ENCODE assay signal across 8 cellular contexts in the genomic region with DNA sequence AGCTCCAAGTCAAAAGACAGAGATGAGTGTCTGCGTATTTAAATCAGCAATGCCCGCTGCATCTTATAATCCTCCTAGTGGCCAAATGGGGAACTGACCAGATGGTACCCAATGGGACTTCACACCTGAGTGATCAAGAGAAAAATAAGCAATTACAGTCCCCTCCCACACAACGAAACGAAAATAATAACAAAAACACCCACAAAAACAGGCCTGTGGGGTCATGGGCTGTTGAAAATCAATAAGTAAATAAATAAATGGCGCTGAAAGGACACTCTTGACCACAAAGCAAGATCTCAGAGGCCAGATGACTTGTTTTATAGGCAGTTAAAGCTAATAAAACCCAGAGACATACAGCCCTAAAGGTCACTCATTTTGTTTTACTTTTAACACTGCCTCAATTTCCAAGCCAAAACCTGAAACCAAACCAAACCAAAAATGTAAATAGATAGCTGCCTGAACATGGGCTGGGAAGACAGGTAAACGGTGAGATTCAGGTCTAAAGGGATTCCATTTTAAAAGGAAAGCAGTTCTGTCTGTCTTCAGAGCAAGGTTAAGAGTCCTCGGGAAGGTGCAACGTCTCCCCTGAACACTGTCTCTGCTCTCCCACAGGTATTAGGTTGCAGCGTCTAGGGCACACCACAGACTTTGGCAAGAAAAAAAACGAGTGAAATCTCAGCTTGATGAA. TPM values are rescaled to one million over a fixed set of nuclear protein-coding genes. Genes with fewer than 3 reads are reported as not detected.
DNase-seq lines count a peak whose midpoint lies in the region; ATAC-seq and TF ChIP-seq lines count a peak whose summit lies in the region.

No MANE protein-coding gene starts in this region.

- POLR2A ChIA-PET in PC-9 (lab: Charles Lee; ENCODE audit: unreplicated experiment): no interaction called here
- POLR2A ChIA-PET in naive thymus-derived CD8-positive, alpha-beta T cell (lab: Charles Lee): interaction anchor here (1.0 to 5.9 kb wide), 10 partner anchors 13 to 74 kb away, joined by 3 to 121 read pairs (median 6); a partner anchor contains a TSS

- CTCF ChIA-PET in PC-9 (lab: Charles Lee): interaction anchor here (0.6 to 1.0 kb wide), 6 partner anchors 79 to 512 kb away, joined by 3 to 5 read pairs (median 3); no protein-coding TSS in a partner anchor

- BruUV-seq in PC-9 (replicated peaks; lab: Mats Ljungman, UMichigan): TSS peak; percentile 25

- peaks cover 0 to 2% (median 0%) of the 10 kb centered on the region in 5 donors for H3K27me3 Mint-ChIP-seq in naive thymus-derived CD8-positive, alpha-beta T cell

- peak overlapping the region; percentile 89 for H2AFZ ChIP-seq in PC-9

- H3K27me3 ChIP-seq in PC-9 (ENCODE audit: insufficient read depth, low read depth) (no peaks in the 10 kb centered on the region), stomach (no peaks in the 10 kb centered on the region)

- H3K9me3 ChIP-seq in PC-9 (ENCODE audit: insufficient read depth, low read depth) (no peaks in the 10 kb centered on the region), stomach (no peaks in the 10 kb centered on the region)

- no peak for TF ChIP-seq POLR2A in stomach (IDR thresholded peaks at IDR 0.05)

- TF ChIP-seq EP300 in stomach (IDR thresholded peaks at IDR 0.05): no peak

- peak; percentile 44 for DNase-seq in HT1080 (ENCODE audit: low read depth)
- peak; percentile 54 to 69 for DNase-seq in PC-9
- peak; percentile 53 for DNase-seq in activated T-helper 1 cell treated with Interleukin-2 at 50 U/mL for 16 hours (ENCODE audit: low read depth)
- peak; percentile 65 for DNase-seq in fibroblast of gingiva (ENCODE audit: low read depth)
- peak; percentile 24 to 86 (median 78) for DNase-seq in naive thymus-derived CD8-positive, alpha-beta T cell
- DNase-seq in stomach: peak; percentile 74

- H3F3A ChIP-seq in PC-9 (ENCODE audit: insufficient read depth, low read depth): peaks cover 27% of the 10 kb centered on the region

- peak overlapping the region; percentile 86 for H3K27ac ChIP-seq in C4-2B
- H3K27ac ChIP-seq in PC-9: peak overlapping the region; percentile 39
- peak overlapping the region; percentile 86 to 98 (median 93) for H3K27ac ChIP-seq in stomach

- peaks cover 38 to 58% (median 56%) of the 10 kb centered on the region in 4 donors for H3K4me1 Mint-ChIP-seq in naive thymus-derived CD8-positive, alpha-beta T cell

- H4K20me1 ChIP-seq in PC-9 (ENCODE audit: insufficient read depth): no peaks in the 10 kb centered on the region

- peaks cover 0 to 2% (median 0%) of the 10 kb centered on the region in 9 donors for H3K9me3 Mint-ChIP-seq in naive thymus-derived CD8-positive, alpha-beta T cell

- H3K36me3 ChIP-seq in PC-9 (ENCODE audit: low read depth): no peaks in the 10 kb centered on the region
- peaks cover 0 to 31% (median 29%) of the 10 kb centered on the region in 4 donors for H3K36me3 ChIP-seq in stomach

- H3K4me2 ChIP-seq in PC-9: peak overlapping the region; percentile 92

- peaks cover 6 to 11% (median 7%) of the 10 kb centered on the region in 3 donors for H3K36me3 Mint-ChIP-seq in naive thymus-derived CD8-positive, alpha-beta T cell

- no peaks in the 10 kb centered on the region for H3K9me2 ChIP-seq in PC-9 (ENCODE audit: insufficient read depth)

- H3K27ac Mint-ChIP-seq in naive thymus-derived CD8-positive, alpha-beta T cell: peak overlapping the region; percentile 67 to 94 (median 90)

- H3K4me3 Mint-ChIP-seq in naive thymus-derived CD8-positive, alpha-beta T cell: peak overlapping the region; percentile 84 to 91 (median 88)

- intact Hi-C loops in PC-9 (cut with micrococcal nuclease; ENCODE audit: unreplicated experiment) (loop anchor here (1.0 to 2.0 kb wide), 4 partner anchors 12 to 79 kb away; a partner anchor contains a TSS), stomach (cut with DNase I; ENCODE audit: low total_unique reads) (no loop called here)

- peak; percentile 4 for ATAC-seq in GM19372 (IDR thresholded peaks at IDR 0.05; ENCODE audit: low read depth, unreplicated experiment)
- peak; percentile 31 to 41 for ATAC-seq in naive thymus-derived CD8-positive, alpha-beta T cell

- TF ChIP-seq CTCF in C4-2B (conservative IDR thresholded peaks at IDR 0.05): peak; percentile 92
- peak; percentile 87 for TF ChIP-seq CTCF in PC-9 (conservative IDR thresholded peaks at IDR 0.05)
- TF ChIP-seq CTCF in stomach (IDR thresholded peaks at IDR 0.05): peak in 5 of 7 experiments; percentile 90 to 97 (median 95)

- H3K4me3 ChIP-seq in PC-9 (peak overlapping the region; percentile 83), stomach (peak overlapping the region; percentile 77 to 98 (median 96))

- H3K79me2 ChIP-seq in PC-9 (ENCODE audit: low read depth): no peaks in the 10 kb centered on the region

- H3K4me1 ChIP-seq in PC-9 (replicated peaks; ENCODE audit: insufficient read depth) (peaks cover 19% of the 10 kb centered on the region), stomach (peaks cover 21 to 42% (median 35%) of the 10 kb centered on the region in 4 donors)

- 2 to 3% (median 3%) methylated on average over 10 of the region's 10 CpGs for WGBS in stomach, 5 donors

RNA-seq across cellular contexts. Expression of a gene that starts 1.3 kb away (rescaled TPM):
- total RNA-seq in HT1080 (2014; rRNA removed; shearing (Covaris generic)): 5.6 and 5.8 TPM in 2 replicates
- polyA plus RNA-seq in HT1080 (2015; cell fraction: cytosol; rRNA removed): 3.0 and 3.9 TPM in 2 replicates
- 3.6 and 7.5 TPM in 2 replicates for polyA plus RNA-seq in HT1080 (2015; cell fraction: nucleus; rRNA removed)
- total RNA-seq in PC-9 (2021) (5.9 TPM in 2 replicates), stomach (100 to 1,000 TPM in 1 of 5 donors, 1 to 10 TPM in 3, under 1 TPM in 1; 0.45 to 240 (median 5.8) TPM)
- 1 to 10 TPM; 4.3 to 5.1 TPM for total RNA-seq in naive thymus-derived CD8-positive, alpha-beta T cell
- 1 to 10 TPM; 4.3 to 5.4 (median 4.9) TPM for polyA plus RNA-seq in naive thymus-derived CD8-positive, alpha-beta T cell
- polyA plus RNA-seq in stomach: 1 to 10 TPM; 3.5 to 5.3 (median 5.2) TPM

RNA-seq across cellular contexts. Expression of a gene that starts 12.7 kb away (rescaled TPM):
- 107 and 116 TPM in 2 replicates for total RNA-seq in HT1080 (2014; rRNA removed; shearing (Covaris generic))
- polyA plus RNA-seq in HT1080 (2015; cell fraction: cytosol; rRNA removed): 119 and 126 TPM in 2 replicates
- 256 and 285 TPM in 2 replicates for polyA plus RNA-seq in HT1080 (2015; cell fraction: nucleus; rRNA removed)
- total RNA-seq in PC-9 (2021) (177 and 204 TPM in 2 replicates), stomach (100 to 1,000 TPM; 159 to 270 (median 222) TPM)
- 100 to 1,000 TPM; 270 to 298 TPM for total RNA-seq in naive thymus-derived CD8-positive, alpha-beta T cell
- polyA plus RNA-seq in naive thymus-derived CD8-positive, alpha-beta T cell: 100 to 1,000 TPM; 115 to 161 (median 115) TPM
- 100 to 1,000 TPM in 1 of 3 donors, 10 to 100 TPM in 2; 76.0 to 141 (median 83.9) TPM for polyA plus RNA-seq in stomach

RNA-seq across cellular contexts. Expression of a gene that starts 36.9 kb away (rescaled TPM):
- 6.5 and 7.8 TPM in 2 replicates for total RNA-seq in HT1080 (2014; rRNA removed; shearing (Covaris generic))
- 6.5 and 7.8 TPM in 2 replicates for polyA plus RNA-seq in HT1080 (2015; cell fraction: cytosol; rRNA removed)
- polyA plus RNA-seq in HT1080 (2015; cell fraction: nucleus; rRNA removed): 15.6 and 16.6 TPM in 2 replicates
- 18.2 and 25.3 TPM in 2 replicates for total RNA-seq in PC-9 (2021)
- 10 to 100 TPM; 34.2 to 35.6 TPM for total RNA-seq in naive thymus-derived CD8-positive, alpha-beta T cell
- 1 to 10 TPM; 4.8 to 8.5 (median 7.5) TPM for polyA plus RNA-seq in naive thymus-derived CD8-positive, alpha-beta T cell
- 10 to 100 TPM in 3 of 5 donors, 1 to 10 TPM in 2; 8.5 to 33.4 (median 16.9) TPM for total RNA-seq in stomach
- 1 to 10 TPM; 4.2 to 9.3 (median 7.2) TPM for polyA plus RNA-seq in stomach

Comparison
In these comparisons a context has a peak if more than half of its experiments do, and no peak if none do; other contexts are left out.
1. Peak in every context shown above with its lines: DNase-seq, ATAC-seq, H3K4me3 ChIP-seq and H3K27ac ChIP-seq.
2. H3K27ac ChIP-seq: peak in every context shown above with its lines; median percentile 93 in stomach; 86 in C4-2B; 39 in PC-9.